In the genomic region with DNA sequence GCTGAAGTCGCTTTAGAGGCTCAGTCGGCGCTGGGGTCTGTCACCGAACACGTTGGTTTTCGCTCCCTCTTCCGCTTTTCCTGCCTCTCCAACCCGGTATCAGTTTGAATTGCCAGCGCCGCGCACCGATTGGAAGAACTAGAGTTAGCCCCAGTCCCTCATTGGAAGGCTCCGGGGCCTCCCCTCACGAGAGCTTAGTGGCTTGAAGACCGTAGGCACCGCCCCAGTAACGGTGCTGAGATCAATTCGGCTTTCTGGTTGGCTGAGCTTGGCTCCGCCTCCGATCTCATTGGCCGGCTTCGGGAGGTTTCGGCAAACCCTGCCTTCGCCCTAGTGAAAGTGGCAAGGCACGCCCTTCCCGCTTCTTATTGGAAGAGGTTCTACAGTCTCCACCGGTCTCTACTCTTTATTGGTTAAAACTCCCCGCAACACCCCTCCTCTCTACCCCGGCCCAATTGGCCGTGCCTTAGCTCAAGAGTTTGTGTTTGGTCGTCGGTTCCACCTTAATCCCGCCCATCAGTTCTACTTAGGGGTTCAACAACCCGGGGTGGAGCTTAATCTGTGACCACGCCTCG, we compare ENCODE assay signal across 8 cellular contexts. TPM values are rescaled to one million over a fixed set of nuclear protein-coding genes. Genes with fewer than 3 reads are reported as not detected.
DNase-seq lines count a peak whose midpoint lies in the region; ATAC-seq and TF ChIP-seq lines count a peak whose summit lies in the region.
"Not testable (repeated sequence)": the region's sequence is repeated elsewhere in the genome, so short reads cannot be mapped to it uniquely, and the experiment has no call there.

Gene FAM72A, minus strand, starts transcription at position 51 of the 575 bp plus-strand sequence. CDS start 814 bp downstream, outside the sequence.

- H3K36me3 ChIP-seq in right lobe of liver, result not testable (repeated sequence)

- H3K4me1 ChIP-seq in right lobe of liver, result not testable (repeated sequence)

- peak within 1 kb of the TSS in 2 of 3 donors; percentile 53 to 56 for H3K27ac ChIP-seq in right lobe of liver

- not testable (repeated sequence) for H3K27me3 ChIP-seq in right lobe of liver

- peak; percentile 51 to 100 (median 94) for DNase-seq in C1 segment of cervical spinal cord (lab: John Stamatoyannopoulos, UW)
- DNase-seq in HS-27A (ENCODE audit: low read depth), result peak; percentile 96
- peak; percentile 100 for DNase-seq in NCI-H82 (lab: John Stamatoyannopoulos, UW)
- DNase-seq in activated CD4-positive, alpha-beta T cell treated with anti-CD3 and anti-CD28 coated beads, Interleukin-2, amount 50 U/mL, for 4 hours, result peak; percentile 94
- peak; percentile 100 for DNase-seq in dedifferentiated amniotic fluid mesenchymal stem cell (ENCODE audit: extremely low spot score)
- peak; percentile 96 to 99 (median 98) for DNase-seq in right lobe of liver
- peak; percentile 85 to 88 for DNase-seq in stimulated activated CD4-positive, alpha-beta T cell treated with anti-CD3 and anti-CD28 coated beads, Interleukin-2, amount 100 ng/mL, for 48 hours

- H3K9me3 ChIP-seq in right lobe of liver, result not testable (repeated sequence)

- H3K4me3 ChIP-seq in right lobe of liver, result peak within 1 kb of the TSS; percentile 49 to 58 (median 58)

- TF ChIP-seq CTCF in right lobe of liver (IDR thresholded peaks at IDR 0.05), result not testable (repeated sequence)

- intact Hi-C loops in right lobe of liver (cut with DNase I), result not testable (repeated sequence)

- ATAC-seq in GM21381 (IDR thresholded peaks at IDR 0.05; ENCODE audit: unreplicated experiment), result peak; percentile 86
- ATAC-seq in right lobe of liver, result peak; percentile 81 to 91 (median 85)

- WGBS in right lobe of liver (ENCODE audit: insufficient coverage, low coverage, low lambda C conversion rate, missing lambda C conversion rate), result 1% methylated on average over 12 of the region's 36 CpGs

- not testable (repeated sequence) for TF ChIP-seq POLR2A in right lobe of liver (IDR thresholded peaks at IDR 0.05)

RNA-seq across cellular contexts. Expression of gene FAM72A, which starts in this region (rescaled TPM):
- 1 to 10 TPM in 2 of 6 experiments, under 1 TPM in 3, not detected in 1; 0.57 to 1.4 (median 0.95) TPM for total RNA-seq in right lobe of liver

Comparison
In these comparisons a context has a peak if more than half of its experiments do, and no peak if none do; other contexts are left out.
1. Peak in every context shown above with its lines: DNase-seq, ATAC-seq, H3K4me3 ChIP-seq and H3K27ac ChIP-seq.